ENCODE assay signal across 1 cellular context in the genomic region with DNA sequence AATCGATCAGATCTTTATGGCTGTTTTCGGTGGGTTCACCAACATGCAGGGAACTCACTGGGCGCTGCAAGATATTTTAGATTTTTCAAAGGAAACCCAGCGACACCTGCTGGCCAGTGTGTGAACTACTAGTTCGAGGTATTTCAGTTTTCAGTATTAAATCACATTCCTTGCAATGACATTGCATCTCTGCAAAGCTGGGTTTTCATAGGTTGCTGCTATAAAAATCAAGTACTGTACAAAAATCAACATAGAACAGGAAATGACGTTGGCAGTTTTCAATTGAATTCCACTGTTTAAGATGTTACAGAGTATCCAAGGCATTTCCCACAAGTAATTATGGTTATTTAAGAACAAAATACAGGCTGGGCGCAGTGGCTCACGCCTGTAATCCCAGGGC.
TF ChIP-seq lines count a peak whose summit lies in the region.

No MANE protein-coding gene starts in this region.

TF ChIP-seq in H1, 55 proteins besides CTCF, POLR2A, EP300 and RAD21 (continued from another document):
- TF ChIP-seq KDM4A (IDR thresholded peaks at IDR 0.05; ENCODE audit: low read depth, low read length, severe bottlenecking) (no peak), POLR2AphosphoS5 (IDR thresholded peaks at IDR 0.05; ENCODE audit: low read depth, low read length) (no peak), YY1 (IDR thresholded peaks at IDR 0.05; ENCODE audit: low read depth, low read length) (no peak), SP2 (IDR thresholded peaks at IDR 0.05; ENCODE audit: low read length) (no peak), RBBP5 (IDR thresholded peaks at IDR 0.05; ENCODE audit: borderline replicate concordance, low read depth, low read length) (no peak), POU5F1 (IDR thresholded peaks at IDR 0.05; ENCODE audit: low read depth, low read length) (no peak), BCL11A (IDR thresholded peaks at IDR 0.05; ENCODE audit: low read depth in 2 of 2, low read length in 2 of 2) (no peak), TBP (IDR thresholded peaks at IDR 0.05; ENCODE audit: low read depth, low read length) (no peak)
